ENCODE assay signal across 10 cellular contexts in the genomic region with DNA sequence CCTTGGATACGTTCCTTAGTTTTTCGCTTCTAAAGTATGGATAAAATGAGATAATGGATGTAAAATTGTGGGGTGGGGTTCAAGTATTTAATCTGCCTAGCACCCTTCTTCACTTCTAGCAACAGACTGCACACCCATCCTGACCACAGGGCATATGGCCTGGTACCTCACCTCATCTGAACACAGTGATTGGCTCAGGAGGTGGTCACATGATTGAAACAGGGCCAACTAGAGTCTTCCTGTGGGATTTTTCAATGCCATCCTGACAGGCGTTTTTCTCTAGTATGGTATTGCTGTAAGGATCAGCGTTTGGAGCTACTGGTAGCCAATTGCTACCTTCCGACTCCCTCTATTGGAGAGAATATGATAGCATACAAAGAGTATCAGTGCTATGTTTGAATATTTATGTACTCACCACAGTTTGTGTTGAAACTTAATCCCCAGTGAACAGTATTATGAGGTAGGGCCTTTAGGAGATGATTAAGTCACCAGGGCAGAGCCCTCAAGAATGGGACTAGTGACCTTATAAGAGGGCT.
DNase-seq lines count a peak whose midpoint lies in the region; ATAC-seq and TF ChIP-seq lines count a peak whose summit lies in the region.
"Had no signal": no experiment of that assay in that cellular context is flagged by ENCODE, and none has a peak within 500 bp of the region (broad histone marks: within the 10 kb centered on the region; RNA-seq: fewer than 3 reads in every experiment).

No MANE protein-coding gene starts in this region.

- peaks cover 8% of the 10 kb centered on the region for H3K4me1 ChIP-seq in BE2C

- peak; percentile 57 for ATAC-seq in GM18867 (IDR thresholded peaks at IDR 0.05; ENCODE audit: unreplicated experiment)
- ATAC-seq in HG03139 (IDR thresholded peaks at IDR 0.05; ENCODE audit: unreplicated experiment): no peak
- ATAC-seq in HG02642 (IDR thresholded peaks at IDR 0.05; ENCODE audit: poor library complexity, unreplicated experiment): no peak
- no peak for ATAC-seq in left lobe of liver

- no peaks in the 10 kb centered on the region for H3K36me3 ChIP-seq in BE2C
- H3K36me3 ChIP-seq: transverse colon had no signal

- H3K4me3 ChIP-seq in BE2C (ENCODE audit: low read depth, low read length): no peak overlapping the region
- H3K4me3 ChIP-seq: transverse colon had no signal

- no peaks in the 10 kb centered on the region for H3K9me3 ChIP-seq in BE2C
- H3K9me3 ChIP-seq: transverse colon had no signal

- peaks cover 13% of the 10 kb centered on the region for H3K4me1 Mint-ChIP-seq in chondrocyte (ENCODE audit: low read depth)

- H3K9me3 Mint-ChIP-seq in chondrocyte (ENCODE audit: low read depth): no peaks in the 10 kb centered on the region

- H3K27me3 ChIP-seq in BE2C: no peaks in the 10 kb centered on the region
- H3K27me3 ChIP-seq: transverse colon had no signal

- DNase-seq in BE2C (peak; percentile 45), NCI-H2107 (lab: John Stamatoyannopoulos, UW) (peak; percentile 37), chondrocyte (ENCODE audit: low spot score) (no peak), GOT3 (lab: John Stamatoyannopoulos, UW) (no peak), left lobe of liver (ENCODE audit: low spot score) (no peak)
- DNase-seq: NCI-H1092, transverse colon had no signal

- H3K27ac Mint-ChIP-seq in chondrocyte (ENCODE audit: unreplicated experiment): no peak overlapping the region

- H3K27me3 Mint-ChIP-seq in chondrocyte (ENCODE audit: low read depth): peaks cover 2% of the 10 kb centered on the region

- no peaks in the 10 kb centered on the region for H3K36me3 Mint-ChIP-seq in chondrocyte (ENCODE audit: low read depth)

- peak; percentile 68 for TF ChIP-seq CTCF in BE2C (IDR thresholded peaks at IDR 0.05; ENCODE audit: low read depth, low read length)
- TF ChIP-seq CTCF in chondrocyte (IDR thresholded peaks at IDR 0.05): peak; percentile 42

- no peak overlapping the region for H3K4me3 Mint-ChIP-seq in chondrocyte (ENCODE audit: unreplicated experiment)

Comparison
In these comparisons a context has a peak if more than half of its experiments do, and no peak if none do; other contexts are left out.
1. DNase-seq: peak in BE2C (single experiment) and NCI-H2107 (single experiment); none in chondrocyte (single experiment), GOT3 (single experiment) and left lobe of liver (single experiment).